ENCODE assay signal across 9 cellular contexts in genomic region chr10:30379983-30380382, GRCh38.
"Had no signal": no experiment of that assay in that cellular context is flagged by ENCODE, and none has a peak within 500 bp of the region (broad histone marks: within the 10 kb centered on the region; RNA-seq: fewer than 3 reads in every experiment).

No MANE protein-coding gene starts in this region.

- H3K4me2 ChIP-seq: KMS-11 had no signal

- H3K27ac Mint-ChIP-seq: HFFc6 had no signal

- H3K4me3 ChIP-seq: GM23248 had no signal

- H3K27ac ChIP-seq: GM23248, KMS-11 had no signal

- H3K9me3 Mint-ChIP-seq: HFFc6 had no signal

- H3K4me3 Mint-ChIP-seq: HFFc6 had no signal

- H3K9ac ChIP-seq: GM23248, KMS-11 had no signal

- DNase-seq: GM23248, H7, HCEC 1CT, HFFc6, IMR-90, Karpas-422, KBM-7 had no signal

- FAIRE-seq: HTR-8/SVneo had no signal

- H2AFZ ChIP-seq: GM23248 had no signal
